Comparison of ENCODE assay signal across 8 cellular contexts in the genomic region with DNA sequence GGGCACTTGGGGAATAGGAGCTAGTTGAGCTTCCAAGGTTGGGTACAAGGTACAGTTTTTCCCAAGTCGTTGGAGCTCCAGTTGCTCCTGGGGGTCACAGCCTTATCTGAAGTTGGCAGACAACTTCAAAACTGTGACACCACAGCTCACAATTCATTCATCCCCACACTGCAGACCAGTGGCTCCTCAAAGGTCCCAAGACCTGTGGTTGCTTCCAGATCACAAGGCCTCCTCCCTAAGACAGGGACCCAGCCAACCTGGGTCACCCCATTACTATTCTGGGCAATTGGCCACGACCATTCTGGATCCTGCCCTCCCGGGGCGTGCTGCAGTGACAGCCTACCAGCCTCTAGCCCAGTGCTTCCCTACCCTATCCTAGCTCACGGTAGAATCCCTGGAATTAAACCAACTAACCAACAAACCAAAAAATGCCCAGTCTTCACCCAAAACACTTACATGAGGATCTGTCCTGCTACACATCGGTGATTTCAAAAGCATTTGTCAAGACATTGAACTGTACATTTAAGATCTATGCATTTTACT. TPM values are rescaled to one million over a fixed set of nuclear protein-coding genes. Genes with fewer than 3 reads are reported as not detected.
DNase-seq lines count a peak whose midpoint lies in the region; ATAC-seq and TF ChIP-seq lines count a peak whose summit lies in the region.

No MANE protein-coding gene starts in this region.

- CTCF ChIA-PET in WTC11 (lab: Charles Lee) (interaction anchor here (0.6 to 12.1 kb wide), 23 partner anchors 10 to 277 kb away, joined by 3 to 161 read pairs (median 7); a partner anchor contains a TSS), GM10248 (lab: Yijun Ruan, JAX) (interaction anchor here (0.8 to 21.9 kb wide), 14 partner anchors 10 to 308 kb away, joined by 3 to 315 read pairs (median 4); a partner anchor contains a TSS)

- H3K27me3 ChIP-seq in heart right ventricle (no peaks in the 10 kb centered on the region), iPS DF 6.9 (ENCODE audit: control insufficient read depth, insufficient read depth, low read length) (no peaks in the 10 kb centered on the region)

- peaks cover 8 to 57% (median 44%) of the 10 kb centered on the region in 9 donors for H3K4me1 ChIP-seq in heart right ventricle
- H3K4me1 ChIP-seq in iPS DF 6.9 (ENCODE audit: control insufficient read depth, insufficient read depth, low read length): peaks cover 4% of the 10 kb centered on the region; the same call in 1 of the 2 replicates

- POLR2A ChIA-PET in WTC11 (lab: Charles Lee): interaction anchor here (0.5 to 1.9 kb wide), 10 partner anchors 10 to 82 kb away, joined by 3 to 8 read pairs (median 5); a partner anchor contains a TSS
- POLR2A ChIA-PET in GM10248 (lab: Yijun Ruan, JAX): interaction anchor here (0.6 to 5.5 kb wide), 11 partner anchors 10 to 797 kb away, joined by 3 to 39 read pairs (median 5); a partner anchor contains a TSS

- no peak for ATAC-seq in heart right ventricle
- no peak for ATAC-seq in left cardiac atrium
- 0 out of 2 replicates have a peak, but pooled peaks have one; percentile 4 for ATAC-seq in WTC11
- ATAC-seq in stimulated activated effector memory CD8-positive, alpha-beta T cell treated with anti-CD3 and anti-CD28 coated beads, Interleukin-12 subunit alpha, Interleukin-12 subunit beta, amount 100 ng/mL, for 72 hours: no peak
- no peak for ATAC-seq in HG02571 (IDR thresholded peaks at IDR 0.05; ENCODE audit: unreplicated experiment)

- H3K27ac ChIP-seq in heart right ventricle (peak overlapping the region; percentile 15 to 91 (median 78)), iPS DF 6.9 (ENCODE audit: low read length) (no peak overlapping the region)

- 7 to 8% methylated on average over 6 of the region's 6 CpGs for WGBS in heart right ventricle, 2 donors
- WGBS in iPS DF 6.9 (ENCODE audit: insufficient coverage, insufficient read length): no CpG with 5 or more reads among the region's 6 CpGs

- no peaks in the 10 kb centered on the region for H3K9me3 Mint-ChIP-seq in WTC11
- no peaks in the 10 kb centered on the region for H3K9me3 Mint-ChIP-seq in stimulated activated effector memory CD8-positive, alpha-beta T cell treated with anti-CD3 and anti-CD28 coated beads, Interleukin-12 subunit alpha, Interleukin-12 subunit beta, amount 100 ng/mL, for 72 hours

- H3K27me3 Mint-ChIP-seq in WTC11 (ENCODE audit: low read depth): no peaks in the 10 kb centered on the region

- H3K36me3 Mint-ChIP-seq in WTC11: peaks cover 13% of the 10 kb centered on the region
- H3K36me3 Mint-ChIP-seq in stimulated activated effector memory CD8-positive, alpha-beta T cell treated with anti-CD3 and anti-CD28 coated beads, Interleukin-12 subunit alpha, Interleukin-12 subunit beta, amount 100 ng/mL, for 72 hours: peaks cover 62% of the 10 kb centered on the region

- no peak for DNase-seq in heart right ventricle
- DNase-seq in left cardiac atrium: no peak
- DNase-seq in WTC11 (ENCODE audit: low spot score): no peak
- DNase-seq in iPS DF 6.9 (ENCODE audit: low read depth, low spot score): no peak
- no peak for DNase-seq in stimulated activated effector memory CD8-positive, alpha-beta T cell treated with anti-CD3 and anti-CD28 coated beads, Interleukin-12 subunit alpha, Interleukin-12 subunit beta, amount 100 ng/mL, for 72 hours (ENCODE audit: low spot score in 2 of 2)
- no peak for DNase-seq in GM10248 (ENCODE audit: extremely low spot score)
- no peak for DNase-seq in ureter (ENCODE audit: low spot score)

- intact Hi-C loops in heart right ventricle (cut with DNase I) (loop anchor here in 4 of 10 donors (1.0 to 2.0 kb wide), 3 partner anchors 17 to 19 kb away; a partner anchor contains a TSS), left cardiac atrium (cut with DNase I) (no loop called here)

- peak overlapping the region; percentile 82 for H3K4me3 Mint-ChIP-seq in WTC11
- H3K4me3 Mint-ChIP-seq in stimulated activated effector memory CD8-positive, alpha-beta T cell treated with anti-CD3 and anti-CD28 coated beads, Interleukin-12 subunit alpha, Interleukin-12 subunit beta, amount 100 ng/mL, for 72 hours: peak overlapping the region; percentile 84

- H3K27ac Mint-ChIP-seq in WTC11: peak overlapping the region; percentile 97
- H3K27ac Mint-ChIP-seq in stimulated activated effector memory CD8-positive, alpha-beta T cell treated with anti-CD3 and anti-CD28 coated beads, Interleukin-12 subunit alpha, Interleukin-12 subunit beta, amount 100 ng/mL, for 72 hours: peak overlapping the region; percentile 86

- H3K4me1 Mint-ChIP-seq in WTC11: peaks cover 29% of the 10 kb centered on the region
- H3K4me1 Mint-ChIP-seq in stimulated activated effector memory CD8-positive, alpha-beta T cell treated with anti-CD3 and anti-CD28 coated beads, Interleukin-12 subunit alpha, Interleukin-12 subunit beta, amount 100 ng/mL, for 72 hours: peaks cover 49% of the 10 kb centered on the region

- H3K4me3 ChIP-seq in heart right ventricle (peak overlapping the region; percentile 19 to 71 (median 54)), iPS DF 6.9 (ENCODE audit: low read length) (peak overlapping the region; percentile 38; the same call in 1 of the 2 replicates)

- H3K9me3 ChIP-seq in heart right ventricle (no peaks in the 10 kb centered on the region), iPS DF 6.9 (ENCODE audit: control insufficient read depth, insufficient read depth, low read length) (no peaks in the 10 kb centered on the region)

- peaks cover 0 to 24% (median 0%) of the 10 kb centered on the region in 9 donors for H3K36me3 ChIP-seq in heart right ventricle
- peaks cover 4% of the 10 kb centered on the region; the same call in 1 of the 2 replicates for H3K36me3 ChIP-seq in iPS DF 6.9 (ENCODE audit: control insufficient read depth, insufficient read depth, low read length)

- TF ChIP-seq CTCF in heart right ventricle (IDR thresholded peaks at IDR 0.05) (no peak), WTC11 (IDR thresholded peaks at IDR 0.05) (no peak), GM10248 (IDR thresholded peaks at IDR 0.05; ENCODE audit: control extremely low read depth, extremely low read depth, low read depth, missing control alignments) (no peak)

TF ChIP-seq in WTC11, 78 proteins besides CTCF, POLR2A, EP300 and RAD21:
- TF ChIP-seq ZNF396 (CRISPR knock-in tag; IDR thresholded peaks at IDR 0.05; ENCODE audit: borderline replicate concordance) (no peak), NR2C2 (CRISPR knock-in tag; IDR thresholded peaks at IDR 0.05) (no peak), OVOL2 (CRISPR knock-in tag; IDR thresholded peaks at IDR 0.05; ENCODE audit: borderline replicate concordance) (no peak), GABPB1 (CRISPR knock-in tag; IDR thresholded peaks at IDR 0.05) (no peak; the same call in 1 of the 2 replicates), ZNF423 (CRISPR knock-in tag; IDR thresholded peaks at IDR 0.05) (no peak), TCF7 (CRISPR knock-in tag; IDR thresholded peaks at IDR 0.05; ENCODE audit: low read depth) (no peak), CREB1 (CRISPR knock-in tag; IDR thresholded peaks at IDR 0.05) (no peak), RORB (CRISPR knock-in tag; IDR thresholded peaks at IDR 0.05) (no peak), NFYB (CRISPR knock-in tag; conservative IDR thresholded peaks at IDR 0.05; ENCODE audit: low read depth) (no peak)
- TF ChIP-seq, protein P1, sequence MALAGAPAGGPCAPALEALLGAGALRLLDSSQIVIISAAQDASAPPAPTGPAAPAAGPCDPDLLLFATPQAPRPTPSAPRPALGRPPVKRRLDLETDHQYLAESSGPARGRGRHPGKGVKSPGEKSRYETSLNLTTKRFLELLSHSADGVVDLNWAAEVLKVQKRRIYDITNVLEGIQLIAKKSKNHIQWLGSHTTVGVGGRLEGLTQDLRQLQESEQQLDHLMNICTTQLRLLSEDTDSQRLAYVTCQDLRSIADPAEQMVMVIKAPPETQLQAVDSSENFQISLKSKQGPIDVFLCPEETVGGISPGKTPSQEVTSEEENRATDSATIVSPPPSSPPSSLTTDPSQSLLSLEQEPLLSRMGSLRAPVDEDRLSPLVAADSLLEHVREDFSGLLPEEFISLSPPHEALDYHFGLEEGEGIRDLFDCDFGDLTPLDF (CRISPR knock-in tag; IDR thresholded peaks at IDR 0.05): no peak
- TF ChIP-seq, protein P2, sequence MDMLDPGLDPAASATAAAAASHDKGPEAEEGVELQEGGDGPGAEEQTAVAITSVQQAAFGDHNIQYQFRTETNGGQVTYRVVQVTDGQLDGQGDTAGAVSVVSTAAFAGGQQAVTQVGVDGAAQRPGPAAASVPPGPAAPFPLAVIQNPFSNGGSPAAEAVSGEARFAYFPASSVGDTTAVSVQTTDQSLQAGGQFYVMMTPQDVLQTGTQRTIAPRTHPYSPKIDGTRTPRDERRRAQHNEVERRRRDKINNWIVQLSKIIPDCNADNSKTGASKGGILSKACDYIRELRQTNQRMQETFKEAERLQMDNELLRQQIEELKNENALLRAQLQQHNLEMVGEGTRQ (CRISPR knock-in tag; IDR thresholded peaks at IDR 0.05): no peak

RNA-seq across cellular contexts. Expression of a gene that starts 0.9 kb away (rescaled TPM):
- total RNA-seq in heart right ventricle: 10 to 100 TPM; 16.6 to 29.9 (median 21.2) TPM
- 10 to 100 TPM in 1 of 2 donors, 1 to 10 TPM in 1; 5.3 to 26.9 TPM for polyA plus RNA-seq in heart right ventricle
- 10 to 100 TPM; 17.3 to 17.5 TPM for total RNA-seq in left cardiac atrium
- total RNA-seq in WTC11 (2021): 36.1 to 42.5 TPM (median 42.3 TPM) in 3 replicates
- 5.2 TPM for total RNA-seq in ureter

RNA-seq across cellular contexts. Expression of a gene that starts 17.8 kb away (rescaled TPM):
- 1,000 to 10,000 TPM in 2 of 10 donors, 100 to 1,000 TPM in 8; 651 to 1,550 (median 786) TPM for total RNA-seq in heart right ventricle
- 1,000 to 10,000 TPM; 1,777 to 4,200 TPM for polyA plus RNA-seq in heart right ventricle
- 100 to 1,000 TPM; 599 to 917 TPM for total RNA-seq in left cardiac atrium
- 17.3 to 23.5 TPM (median 19.2 TPM) in 3 replicates for total RNA-seq in WTC11 (2021)
- total RNA-seq in ureter: 396 TPM

RNA-seq across cellular contexts. Expression of a gene that starts 18.2 kb away (rescaled TPM):
- total RNA-seq in heart right ventricle (1 to 10 TPM in 8 of 10 donors, under 1 TPM in 2; 0.50 to 9.3 (median 2.7) TPM), left cardiac atrium (1 to 10 TPM; 4.9 to 5.1 TPM), WTC11 (2021) (35.4 to 39.4 TPM (median 36.6 TPM) in 3 replicates), ureter (56.2 TPM)
- 1 to 10 TPM; 1.4 to 1.5 TPM for polyA plus RNA-seq in heart right ventricle

RNA-seq across cellular contexts. Expression of a gene that starts 28.5 kb away (rescaled TPM):
- total RNA-seq in heart right ventricle (10 to 100 TPM; 10.8 to 16.8 (median 12.7) TPM), left cardiac atrium (10 to 100 TPM; 13.7 TPM), WTC11 (2021) (20.3 to 24.9 TPM (median 22.0 TPM) in 3 replicates), ureter (36.8 TPM)
- polyA plus RNA-seq in heart right ventricle: 10 to 100 TPM; 19.6 to 35.3 TPM

RNA-seq across cellular contexts. Expression of a gene that starts 39.2 kb away (rescaled TPM):
- total RNA-seq in heart right ventricle: 100 to 1,000 TPM in 1 of 10 donors, 10 to 100 TPM in 9; 63.2 to 115 (median 82.4) TPM
- polyA plus RNA-seq in heart right ventricle: 10 to 100 TPM; 34.7 to 94.1 TPM
- total RNA-seq in left cardiac atrium: 100 to 1,000 TPM in 1 of 2 donors, 10 to 100 TPM in 1; 83.5 to 118 TPM
- total RNA-seq in WTC11 (2021): 54.0 to 58.9 TPM (median 56.8 TPM) in 3 replicates
- 108 TPM for total RNA-seq in ureter

Comparison
In these comparisons a context has a peak if more than half of its experiments do, and no peak if none do; other contexts are left out.
1. RNA of a gene that starts 17.8 kb away (total RNA-seq): 599 to 917 TPM in left cardiac atrium, 651 to 1,550 TPM in heart right ventricle and 396 TPM in ureter (single experiment); 17.3 to 23.5 TPM in WTC11; every median in the first group is over 10 times any median in the second.